22 cellular contexts compared by ENCODE assay signal in genomic region chr1:3117879-3118278, GRCh38. TPM values are rescaled to one million over a fixed set of nuclear protein-coding genes. Genes with fewer than 3 reads are reported as not detected.
DNase-seq lines count a peak whose midpoint lies in the region; ATAC-seq, FAIRE-seq and TF ChIP-seq lines count a peak whose summit lies in the region.
"Had no signal": no experiment of that assay in that cellular context is flagged by ENCODE, and none has a peak within 500 bp of the region (broad histone marks: within the 10 kb centered on the region; RNA-seq: fewer than 3 reads in every experiment).

No MANE protein-coding gene starts in this region.

- peaks cover 0 to 8% of the 10 kb centered on the region in 2 experiments; a peak in 1 of 3 replicates for H3K36me3 ChIP-seq in HEK293 (ENCODE audit: control insufficient read depth in 2 of 2, insufficient read depth in 1 of 2, low read length in 2 of 2)
- H3K36me3 ChIP-seq in bronchial epithelial cell (ENCODE audit: control insufficient read depth, insufficient read depth, low read length): no peaks in the 10 kb centered on the region
- H3K36me3 ChIP-seq in neural cell (ENCODE audit: insufficient read depth, low read length): no peaks in the 10 kb centered on the region
- no peaks in the 10 kb centered on the region for H3K36me3 ChIP-seq in osteoblast (ENCODE audit: insufficient read depth, low read length)
- H3K36me3 ChIP-seq: BE2C had no signal

- DNase-seq in bronchial epithelial cell (ENCODE audit: low read depth) (no peak), GM12891 (ENCODE audit: insufficient read length, low spot score) (no peak), osteoblast (ENCODE audit: insufficient read length, low spot score, missing footprints) (no peak)
- DNase-seq: ACHN; BE2C; C1 segment of cervical spinal cord; CD4-positive, CD25-positive, alpha-beta regulatory T cell; CD8-positive, alpha-beta memory T cell; COR-L47; DMS 273 treated with DMSO at 0.1 percent for 48 hours; DMS53; DND-41; EL; GM23248; HCEC 1CT; HFFc6 had no signal

- POLR2A ChIA-PET in HEK293 (lab: Yijun Ruan, JAX): no interaction called here

- TF ChIP-seq RAD21 in neural cell (conservative IDR thresholded peaks at IDR 0.05): no peak

- no peak for TF ChIP-seq POLR2A in GM12891 (IDR thresholded peaks at IDR 0.05; ENCODE audit: low read depth, low read length)

- no peak overlapping the region for H3K4me2 ChIP-seq in neural cell (ENCODE audit: low read length)
- no peak overlapping the region for H3K4me2 ChIP-seq in osteoblast (ENCODE audit: insufficient read depth, low read length)

- H3K4me3 ChIP-seq in HEK293 (ENCODE audit: low read depth, low read length) (no peak overlapping the region), bronchial epithelial cell (ENCODE audit: low read depth, low read length) (no peak overlapping the region), neural cell (ENCODE audit: low read length) (no peak overlapping the region), osteoblast (ENCODE audit: insufficient read depth, low read length) (no peak overlapping the region)
- H3K4me3 ChIP-seq: GM23248 had no signal

- H3K9me3 ChIP-seq in HEK293 (ENCODE audit: control insufficient read depth, insufficient read depth, low read depth, low read length) (no peaks in the 10 kb centered on the region), neural cell (ENCODE audit: low read length) (no peaks in the 10 kb centered on the region), osteoblast (ENCODE audit: low read depth, low read length) (no peaks in the 10 kb centered on the region)
- H3K9me3 ChIP-seq: BE2C had no signal

- H3K79me2 ChIP-seq in neural cell (replicated peaks; ENCODE audit: insufficient read depth, low read length): peaks cover 54% of the 10 kb centered on the region
- no peaks in the 10 kb centered on the region for H3K79me2 ChIP-seq in osteoblast (ENCODE audit: insufficient read depth, low read length)

- H3K27ac ChIP-seq in HEK293 (ENCODE audit: extremely low read depth, low read depth, low read length): no peak overlapping the region
- no peak overlapping the region for H3K27ac ChIP-seq in neural cell (ENCODE audit: low read length)
- H3K27ac ChIP-seq in osteoblast (ENCODE audit: low read depth, low read length): no peak overlapping the region
- H3K27ac ChIP-seq: GM23248 had no signal

- CTCF ChIA-PET in HEK293 (lab: Yijun Ruan, JAX): no interaction called here

- H3K9me2 ChIP-seq in neural cell (ENCODE audit: insufficient read depth, low read length): no peaks in the 10 kb centered on the region

- H4K20me1 ChIP-seq in neural cell (ENCODE audit: insufficient read depth) (no peaks in the 10 kb centered on the region), osteoblast (ENCODE audit: insufficient read depth, low read length) (no peaks in the 10 kb centered on the region)

- H3K27me3 ChIP-seq in bronchial epithelial cell (ENCODE audit: control insufficient read depth, insufficient read depth, low read length) (no peaks in the 10 kb centered on the region), neural cell (ENCODE audit: insufficient read depth, low read depth, low read length) (no peaks in the 10 kb centered on the region), osteoblast (ENCODE audit: insufficient read depth, low read length) (no peaks in the 10 kb centered on the region)
- H3K27me3 ChIP-seq: BE2C had no signal

- ATAC-seq in HG02759 (IDR thresholded peaks at IDR 0.05; ENCODE audit: unreplicated experiment): no peak

- no peak overlapping the region for H3K9ac ChIP-seq in neural cell (ENCODE audit: low read length)
- H3K9ac ChIP-seq: GM23248 had no signal

- FAIRE-seq in bronchial epithelial cell (lab: Jason Lieb, UNC): peak; percentile 98
- no peak for FAIRE-seq in GM12891 (lab: Jason Lieb, UNC)
- FAIRE-seq: GM12892, GM18507, H54 had no signal

- no peak for TF ChIP-seq CTCF in HEK293 (tag by site-specific recombination; IDR thresholded peaks at IDR 0.05)
- no peak for TF ChIP-seq CTCF in bronchial epithelial cell (IDR thresholded peaks at IDR 0.05; ENCODE audit: insufficient read depth, low read length, severe bottlenecking)
- TF ChIP-seq CTCF in neural cell (IDR thresholded peaks at IDR 0.05; ENCODE audit: poor library complexity, severe bottlenecking): no peak
- no peak for TF ChIP-seq CTCF in osteoblast (IDR thresholded peaks at IDR 0.05; ENCODE audit: extremely low read depth, low read depth, low read length)

- H3K4me1 ChIP-seq in HEK293 (ENCODE audit: control insufficient read depth, insufficient read depth, low read length) (no peaks in the 10 kb centered on the region), osteoblast (ENCODE audit: insufficient read depth, low read length) (peaks cover 3% of the 10 kb centered on the region)
- H3K4me1 ChIP-seq: BE2C had no signal

- TF ChIP-seq EP300 in neural cell (conservative IDR thresholded peaks at IDR 0.05; ENCODE audit: poor library complexity, severe bottlenecking): no peak

- H2AFZ ChIP-seq in neural cell (ENCODE audit: low read depth, low read length) (no peak overlapping the region), osteoblast (ENCODE audit: low read length) (no peak overlapping the region)
- H2AFZ ChIP-seq: GM23248 had no signal

- H3F3A ChIP-seq in neural cell (ENCODE audit: insufficient read depth, low read length, poor library complexity, severe bottlenecking): no peaks in the 10 kb centered on the region

TF ChIP-seq in HEK293, 187 proteins besides CTCF, POLR2A, EP300 and RAD21 (continues in another document):
- TF ChIP-seq, protein P1, sequence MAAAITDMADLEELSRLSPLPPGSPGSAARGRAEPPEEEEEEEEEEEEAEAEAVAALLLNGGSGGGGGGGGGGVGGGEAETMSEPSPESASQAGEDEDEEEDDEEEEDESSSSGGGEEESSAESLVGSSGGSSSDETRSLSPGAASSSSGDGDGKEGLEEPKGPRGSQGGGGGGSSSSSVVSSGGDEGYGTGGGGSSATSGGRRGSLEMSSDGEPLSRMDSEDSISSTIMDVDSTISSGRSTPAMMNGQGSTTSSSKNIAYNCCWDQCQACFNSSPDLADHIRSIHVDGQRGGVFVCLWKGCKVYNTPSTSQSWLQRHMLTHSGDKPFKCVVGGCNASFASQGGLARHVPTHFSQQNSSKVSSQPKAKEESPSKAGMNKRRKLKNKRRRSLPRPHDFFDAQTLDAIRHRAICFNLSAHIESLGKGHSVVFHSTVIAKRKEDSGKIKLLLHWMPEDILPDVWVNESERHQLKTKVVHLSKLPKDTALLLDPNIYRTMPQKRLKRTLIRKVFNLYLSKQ (tag by site-specific recombination; IDR thresholded peaks at IDR 0.05; ENCODE audit: borderline replicate concordance): no peak

TF ChIP-seq in neural cell, 6 proteins besides CTCF, POLR2A, EP300 and RAD21:
- TF ChIP-seq TAF1 (IDR thresholded peaks at IDR 0.05; ENCODE audit: low read depth) (no peak), POLR2AphosphoS5 (IDR thresholded peaks at IDR 0.05) (peak; percentile 44)
TF ChIP-seq in neural cell: peak in this region for 1.

TF ChIP-seq in GM12891, 5 proteins besides CTCF, POLR2A, EP300 and RAD21:
- no peak for TF ChIP-seq SPI1 (IDR thresholded peaks at IDR 0.05; ENCODE audit: low read depth, low read length)
- no peak for TF ChIP-seq PAX5 (IDR thresholded peaks at IDR 0.05; ENCODE audit: insufficient read depth, low read length, severe bottlenecking)
- TF ChIP-seq POLR2AphosphoS5 (IDR thresholded peaks at IDR 0.05; ENCODE audit: low read depth, low read length): no peak
- no peak for TF ChIP-seq TAF1 (IDR thresholded peaks at IDR 0.05; ENCODE audit: low read depth, low read length)
- TF ChIP-seq POU2F2 (IDR thresholded peaks at IDR 0.05; ENCODE audit: low read depth, low read length): no peak

RNA-seq across cellular contexts. Expression of gene PRDM16, which starts 48.9 kb away (rescaled TPM):
- total RNA-seq in bronchial epithelial cell: 0.79 and 13.4 TPM in 2 replicates
- polyA plus RNA-seq in neural cell: 0.16 and 0.21 TPM in 2 replicates
- 2.7 and 5.1 TPM in 2 replicates for polyA minus RNA-seq in neural cell
- polyA plus RNA-seq in GM12891 (2012; ENCODE audit: low read depth, missing spikeins): 0.15 TPM
- total RNA-seq in osteoblast: 6.5 and 8.3 TPM in 2 replicates
- total RNA-seq: CD8-positive, alpha-beta memory T cell; GM23248; HFFc6 had no signal
- polyA plus RNA-seq: CD4-positive, CD25-positive, alpha-beta regulatory T cell; CD8-positive, alpha-beta memory T cell had no signal
